In the genomic region with DNA sequence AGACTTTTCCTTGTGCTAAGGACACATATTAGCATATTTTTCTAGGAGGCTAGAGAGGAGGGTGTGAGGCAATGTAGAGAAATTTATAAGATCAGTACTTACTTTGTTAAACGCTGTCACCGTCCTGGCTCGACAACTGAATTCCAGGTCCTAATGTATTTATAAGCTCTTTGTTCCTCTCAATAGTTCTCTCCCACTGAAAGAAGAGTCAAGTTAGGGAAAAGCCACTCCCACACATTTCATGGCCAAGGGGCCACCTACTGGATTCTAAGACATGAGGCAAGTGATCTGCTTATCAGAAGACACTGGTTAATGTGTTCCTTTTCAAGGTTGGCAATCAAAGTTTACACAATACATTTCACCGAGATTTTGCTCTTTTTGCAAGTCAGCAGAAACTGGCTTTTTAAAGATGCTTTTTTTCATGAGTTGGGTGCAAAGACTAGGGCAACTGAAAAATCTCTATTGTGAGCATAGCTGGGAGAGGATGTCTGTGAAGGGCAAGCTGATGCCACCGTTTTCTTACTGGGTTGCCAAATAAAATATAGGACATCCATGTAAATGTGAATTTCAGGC, we compare ENCODE assay signal across 2 cellular contexts.
TF ChIP-seq lines count a peak whose summit lies in the region.

Gene GSTA1, minus strand, starts transcription at position 134 of the 573 bp plus-strand sequence. CDS start 4,549 bp downstream, outside the sequence.

TF ChIP-seq in A549, 52 proteins besides CTCF, POLR2A, EP300 and RAD21:
- TF ChIP-seq MAFK (IDR thresholded peaks at IDR 0.05; ENCODE audit: partially characterized antibody) = peak; percentile 43

TF ChIP-seq in IMR-90, 13 proteins besides CTCF, POLR2A, EP300 and RAD21:
- peak; percentile 87 for TF ChIP-seq MAFK (IDR thresholded peaks at IDR 0.05; ENCODE audit: low read depth, low read length)
